ENCODE assay signal across 12 cellular contexts in the genomic region with DNA sequence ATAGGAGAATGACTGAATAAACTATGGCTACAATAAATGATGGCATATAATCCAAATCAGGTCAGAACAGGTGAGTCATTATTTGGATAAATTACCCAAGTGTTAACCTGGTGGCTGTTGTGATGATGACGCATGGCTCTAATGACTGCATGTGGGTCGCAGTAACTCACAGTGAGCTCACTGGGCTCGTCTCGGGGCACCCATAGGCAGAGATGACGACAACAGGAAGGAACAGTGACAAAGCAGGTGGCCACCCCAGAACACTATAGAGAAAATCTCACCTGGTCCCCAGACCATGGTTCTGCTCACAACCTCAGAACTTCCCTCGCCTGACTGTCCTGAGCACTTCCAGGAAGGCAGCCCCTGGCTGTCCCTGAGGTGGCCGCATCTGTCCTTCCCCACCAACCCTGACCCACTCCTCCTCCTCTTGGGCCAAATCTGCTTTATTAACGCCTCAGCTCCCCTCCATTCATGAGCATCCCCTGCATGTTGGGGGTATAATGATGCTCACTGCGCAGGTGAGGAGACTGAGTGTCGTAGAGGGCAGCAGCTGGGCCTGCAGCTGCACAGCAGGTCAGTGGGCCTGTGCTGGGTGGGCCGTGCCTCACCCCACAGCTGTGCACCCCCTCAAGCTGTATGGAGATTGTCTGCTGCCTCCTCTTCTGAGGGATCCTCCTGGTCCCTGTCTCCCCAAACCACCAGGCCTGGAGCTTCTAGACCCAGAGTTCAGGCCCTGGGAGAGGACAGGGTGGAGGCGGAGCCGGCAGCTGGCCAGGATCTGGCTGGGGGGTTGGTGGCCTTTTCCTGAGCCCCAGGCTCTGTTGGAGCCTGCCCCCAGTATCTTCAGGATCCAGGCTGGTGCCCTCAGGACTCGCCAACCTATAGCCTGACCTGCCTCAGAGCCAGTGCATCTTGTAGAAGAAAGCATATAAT. TPM values are rescaled to one million over a fixed set of nuclear protein-coding genes. Genes with fewer than 3 reads are reported as not detected.
A peak's percentile ranks its signal among the peaks of the same experiment; 100 is the strongest.
DNase-seq lines count a peak whose midpoint lies in the region; ATAC-seq and TF ChIP-seq lines count a peak whose summit lies in the region.
"Had no signal": no experiment of that assay in that cellular context is flagged by ENCODE, and none has a peak within 500 bp of the region (broad histone marks: within the 10 kb centered on the region; RNA-seq: fewer than 3 reads in every experiment).

No MANE protein-coding gene starts in this region.

- DNase-seq in activated naive CD4-positive, alpha-beta T cell treated with anti-CD3 and anti-CD28 coated beads for 36 hours: peak; percentile 11
- no peak for DNase-seq in activated naive CD4-positive, alpha-beta T cell treated with anti-CD3 and anti-CD28 coated beads, Interleukin-2, amount 10 ng/mL, durations not matched to agents 7 days and 5 days
- DNase-seq in RWPE2 (ENCODE audit: low spot score): no peak
- no peak for DNase-seq in left ventricle myocardium inferior
- DNase-seq in thoracic aorta (ENCODE audit: low spot score): no peak
- no peak for DNase-seq in DMS114 treated with DMSO at 0.1 percent for 48 hours (lab: John Stamatoyannopoulos, UW; ENCODE audit: unreplicated experiment)
- DNase-seq in C1 segment of cervical spinal cord (lab: John Stamatoyannopoulos, UW): no peak
- DNase-seq: KG1 had no signal

- H3K36me3 ChIP-seq in RWPE2 (ENCODE audit: low read depth) (no peaks in the 10 kb centered on the region), left ventricle myocardium inferior (no peaks in the 10 kb centered on the region), thoracic aorta (no peaks in the 10 kb centered on the region)
- H3K36me3 ChIP-seq: Peyer's patch, uterus had no signal

- TF ChIP-seq CTCF in RWPE2 (IDR thresholded peaks at IDR 0.05; ENCODE audit: poor library complexity, severe bottlenecking) (no peak), left ventricle myocardium inferior (IDR thresholded peaks at IDR 0.05; ENCODE audit: borderline replicate concordance) (no peak), thoracic aorta (IDR thresholded peaks at IDR 0.05) (no peak)

- H3K27me3 ChIP-seq in RWPE2 (ENCODE audit: insufficient read depth, poor library complexity, severe bottlenecking): no peaks in the 10 kb centered on the region
- H3K27me3 ChIP-seq in left ventricle myocardium inferior (ENCODE audit: low read depth): no peaks in the 10 kb centered on the region
- no peaks in the 10 kb centered on the region for H3K27me3 ChIP-seq in thoracic aorta (replicated peaks; ENCODE audit: insufficient read depth)
- H3K27me3 ChIP-seq: Peyer's patch, uterus had no signal

- no peaks in the 10 kb centered on the region for H3K36me3 Mint-ChIP-seq in activated naive CD4-positive, alpha-beta T cell treated with anti-CD3 and anti-CD28 coated beads for 36 hours (ENCODE audit: low read depth)
- H3K36me3 Mint-ChIP-seq in activated naive CD4-positive, alpha-beta T cell treated with anti-CD3 and anti-CD28 coated beads, Interleukin-2, amount 10 ng/mL, durations not matched to agents 7 days and 5 days: no peaks in the 10 kb centered on the region

- peaks cover 23% of the 10 kb centered on the region for H3K4me1 Mint-ChIP-seq in activated naive CD4-positive, alpha-beta T cell treated with anti-CD3 and anti-CD28 coated beads for 36 hours (ENCODE audit: low read depth)
- H3K4me1 Mint-ChIP-seq in activated naive CD4-positive, alpha-beta T cell treated with anti-CD3 and anti-CD28 coated beads, Interleukin-2, amount 10 ng/mL, durations not matched to agents 7 days and 5 days: peaks cover 13% of the 10 kb centered on the region

- CTCF ChIA-PET in activated naive CD4-positive, alpha-beta T cell treated with anti-CD3 and anti-CD28 coated beads for 36 hours (lab: Charles Lee): interaction anchor here (0.7 to 2.5 kb wide), 5 partner anchors 11 to 101 kb away, joined by 3 to 12 read pairs (median 3); no protein-coding TSS in a partner anchor
- CTCF ChIA-PET in activated naive CD4-positive, alpha-beta T cell treated with anti-CD3 and anti-CD28 coated beads, Interleukin-2, amount 10 ng/mL, durations not matched to agents 7 days and 5 days (lab: Charles Lee): interaction anchor here (0.9 to 1.3 kb wide), 3 partner anchors 8 to 12 kb away, joined by 3 read pairs; no protein-coding TSS in a partner anchor

- intact Hi-C loops in activated naive CD4-positive, alpha-beta T cell treated with anti-CD3 and anti-CD28 coated beads for 36 hours (cut with micrococcal nuclease): no loop called here
- intact Hi-C loops in left ventricle myocardium inferior (cut with micrococcal nuclease): no loop called here

- H3K27me3 Mint-ChIP-seq in activated naive CD4-positive, alpha-beta T cell treated with anti-CD3 and anti-CD28 coated beads for 36 hours (ENCODE audit: low read depth): no peaks in the 10 kb centered on the region
- H3K27me3 Mint-ChIP-seq in activated naive CD4-positive, alpha-beta T cell treated with anti-CD3 and anti-CD28 coated beads, Interleukin-2, amount 10 ng/mL, durations not matched to agents 7 days and 5 days: no peaks in the 10 kb centered on the region

- no peaks in the 10 kb centered on the region for H3K9me3 Mint-ChIP-seq in activated naive CD4-positive, alpha-beta T cell treated with anti-CD3 and anti-CD28 coated beads for 36 hours
- no peaks in the 10 kb centered on the region for H3K9me3 Mint-ChIP-seq in activated naive CD4-positive, alpha-beta T cell treated with anti-CD3 and anti-CD28 coated beads, Interleukin-2, amount 10 ng/mL, durations not matched to agents 7 days and 5 days
- H3K9me3 Mint-ChIP-seq: T-helper 2 cell treated with Interferon-gamma antibody and Interleukin-4, amounts not matched to agents 5 μg/mL and 100 μg/mL, for 36 hours had no signal

- no peak overlapping the region for H3K4me3 Mint-ChIP-seq in activated naive CD4-positive, alpha-beta T cell treated with anti-CD3 and anti-CD28 coated beads for 36 hours
- no peak overlapping the region for H3K4me3 Mint-ChIP-seq in activated naive CD4-positive, alpha-beta T cell treated with anti-CD3 and anti-CD28 coated beads, Interleukin-2, amount 10 ng/mL, durations not matched to agents 7 days and 5 days
- H3K4me3 Mint-ChIP-seq: T-helper 2 cell treated with Interferon-gamma antibody and Interleukin-4, amounts not matched to agents 5 μg/mL and 100 μg/mL, for 36 hours had no signal

- no peaks in the 10 kb centered on the region for H3K4me1 ChIP-seq in RWPE2 (ENCODE audit: insufficient read depth, poor library complexity, severe bottlenecking)
- peaks cover 20% of the 10 kb centered on the region for H3K4me1 ChIP-seq in left ventricle myocardium inferior
- H3K4me1 ChIP-seq in thoracic aorta (ENCODE audit: control insufficient read depth in 1 of 2, low read depth in 2 of 2): peaks cover 9 to 24% of the 10 kb centered on the region in 2 donors
- H3K4me1 ChIP-seq: uterus had no signal

- H3K27ac Mint-ChIP-seq in activated naive CD4-positive, alpha-beta T cell treated with anti-CD3 and anti-CD28 coated beads for 36 hours: no peak overlapping the region
- H3K27ac Mint-ChIP-seq in activated naive CD4-positive, alpha-beta T cell treated with anti-CD3 and anti-CD28 coated beads, Interleukin-2, amount 10 ng/mL, durations not matched to agents 7 days and 5 days: no peak overlapping the region

- H3K9me3 ChIP-seq in RWPE2 (ENCODE audit: severe bottlenecking) (no peaks in the 10 kb centered on the region), left ventricle myocardium inferior (replicated peaks) (no peaks in the 10 kb centered on the region), thoracic aorta (no peaks in the 10 kb centered on the region)
- H3K9me3 ChIP-seq: Peyer's patch, uterus had no signal

- no peak overlapping the region for H3K27ac ChIP-seq in RWPE2 (ENCODE audit: poor library complexity, severe bottlenecking)
- peak overlapping the region; percentile 61 for H3K27ac ChIP-seq in left ventricle myocardium inferior (replicated peaks)
- H3K27ac ChIP-seq in thoracic aorta: peak overlapping the region; percentile 22 to 44

- H3K4me3 ChIP-seq in RWPE2 (ENCODE audit: severe bottlenecking) (no peak overlapping the region), left ventricle myocardium inferior (no peak overlapping the region), thoracic aorta (no peak overlapping the region)
- H3K4me3 ChIP-seq: Peyer's patch, uterus had no signal

- ATAC-seq in RWPE2 (ENCODE audit: low read depth) (peak; percentile 60; the same call in 2 of the 3 replicates), thoracic aorta (ENCODE audit: insufficient number of reproducible peaks, low FRiP score, low read depth) (no peak), GM21619 (IDR thresholded peaks at IDR 0.05; ENCODE audit: unreplicated experiment) (no peak)

RNA-seq across cellular contexts. Expression of gene FAM156A, which starts 30.9 kb away (rescaled TPM):
- 10 to 100 TPM; 17.9 to 19.7 TPM for total RNA-seq in activated naive CD4-positive, alpha-beta T cell treated with anti-CD3 and anti-CD28 coated beads for 36 hours
- total RNA-seq in left ventricle myocardium inferior (12.1 TPM), thoracic aorta (10 to 100 TPM; 44.3 to 55.7 TPM)

RNA-seq across cellular contexts. Expression of gene GPR173, which starts 59.3 kb away (rescaled TPM):
- under 1 TPM in 1 of 2 experiments, not detected in 1; 0.05 TPM for total RNA-seq in activated naive CD4-positive, alpha-beta T cell treated with anti-CD3 and anti-CD28 coated beads for 36 hours
- total RNA-seq in left ventricle myocardium inferior (0.25 TPM), thoracic aorta (1 to 10 TPM; 2.3 to 2.7 TPM)
